In the genomic region with DNA sequence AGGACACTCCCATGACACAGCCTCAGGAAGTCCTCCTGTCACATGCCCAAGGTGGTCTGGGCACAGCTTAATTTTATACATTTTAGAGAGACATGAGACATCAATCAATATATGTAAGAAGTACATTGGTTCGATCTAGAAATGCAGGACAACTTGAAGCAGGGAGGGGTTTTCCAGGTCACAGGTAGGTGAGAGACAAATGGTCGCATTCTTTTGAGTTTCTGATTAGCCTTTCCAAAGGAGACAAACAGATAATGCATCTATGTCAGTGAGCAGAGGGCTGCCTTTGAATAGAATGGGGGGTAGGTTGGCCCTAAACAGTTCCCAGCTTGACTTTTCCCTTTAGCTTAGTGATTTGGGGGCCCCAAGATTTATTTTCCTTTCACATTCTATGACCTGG, we compare ENCODE assay signal across 1 cellular context.
TF ChIP-seq lines count a peak whose summit lies in the region.

No MANE protein-coding gene starts in this region.

TF ChIP-seq in HCT116, 20 proteins besides CTCF, POLR2A, EP300 and RAD21 (continued from another document):
- TF ChIP-seq, protein P1, sequence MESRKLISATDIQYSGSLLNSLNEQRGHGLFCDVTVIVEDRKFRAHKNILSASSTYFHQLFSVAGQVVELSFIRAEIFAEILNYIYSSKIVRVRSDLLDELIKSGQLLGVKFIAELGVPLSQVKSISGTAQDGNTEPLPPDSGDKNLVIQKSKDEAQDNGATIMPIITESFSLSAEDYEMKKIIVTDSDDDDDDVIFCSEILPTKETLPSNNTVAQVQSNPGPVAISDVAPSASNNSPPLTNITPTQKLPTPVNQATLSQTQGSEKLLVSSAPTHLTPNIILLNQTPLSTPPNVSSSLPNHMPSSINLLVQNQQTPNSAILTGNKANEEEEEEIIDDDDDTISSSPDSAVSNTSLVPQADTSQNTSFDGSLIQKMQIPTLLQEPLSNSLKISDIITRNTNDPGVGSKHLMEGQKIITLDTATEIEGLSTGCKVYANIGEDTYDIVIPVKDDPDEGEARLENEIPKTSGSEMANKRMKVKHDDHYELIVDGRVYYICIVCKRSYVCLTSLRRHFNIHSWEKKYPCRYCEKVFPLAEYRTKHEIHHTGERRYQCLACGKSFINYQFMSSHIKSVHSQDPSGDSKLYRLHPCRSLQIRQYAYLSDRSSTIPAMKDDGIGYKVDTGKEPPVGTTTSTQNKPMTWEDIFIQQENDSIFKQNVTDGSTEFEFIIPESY (IDR thresholded peaks at IDR 0.05; ENCODE audit: extremely low read depth, insufficient replicate concordance, low read length): no peak
- TF ChIP-seq, protein P2, sequence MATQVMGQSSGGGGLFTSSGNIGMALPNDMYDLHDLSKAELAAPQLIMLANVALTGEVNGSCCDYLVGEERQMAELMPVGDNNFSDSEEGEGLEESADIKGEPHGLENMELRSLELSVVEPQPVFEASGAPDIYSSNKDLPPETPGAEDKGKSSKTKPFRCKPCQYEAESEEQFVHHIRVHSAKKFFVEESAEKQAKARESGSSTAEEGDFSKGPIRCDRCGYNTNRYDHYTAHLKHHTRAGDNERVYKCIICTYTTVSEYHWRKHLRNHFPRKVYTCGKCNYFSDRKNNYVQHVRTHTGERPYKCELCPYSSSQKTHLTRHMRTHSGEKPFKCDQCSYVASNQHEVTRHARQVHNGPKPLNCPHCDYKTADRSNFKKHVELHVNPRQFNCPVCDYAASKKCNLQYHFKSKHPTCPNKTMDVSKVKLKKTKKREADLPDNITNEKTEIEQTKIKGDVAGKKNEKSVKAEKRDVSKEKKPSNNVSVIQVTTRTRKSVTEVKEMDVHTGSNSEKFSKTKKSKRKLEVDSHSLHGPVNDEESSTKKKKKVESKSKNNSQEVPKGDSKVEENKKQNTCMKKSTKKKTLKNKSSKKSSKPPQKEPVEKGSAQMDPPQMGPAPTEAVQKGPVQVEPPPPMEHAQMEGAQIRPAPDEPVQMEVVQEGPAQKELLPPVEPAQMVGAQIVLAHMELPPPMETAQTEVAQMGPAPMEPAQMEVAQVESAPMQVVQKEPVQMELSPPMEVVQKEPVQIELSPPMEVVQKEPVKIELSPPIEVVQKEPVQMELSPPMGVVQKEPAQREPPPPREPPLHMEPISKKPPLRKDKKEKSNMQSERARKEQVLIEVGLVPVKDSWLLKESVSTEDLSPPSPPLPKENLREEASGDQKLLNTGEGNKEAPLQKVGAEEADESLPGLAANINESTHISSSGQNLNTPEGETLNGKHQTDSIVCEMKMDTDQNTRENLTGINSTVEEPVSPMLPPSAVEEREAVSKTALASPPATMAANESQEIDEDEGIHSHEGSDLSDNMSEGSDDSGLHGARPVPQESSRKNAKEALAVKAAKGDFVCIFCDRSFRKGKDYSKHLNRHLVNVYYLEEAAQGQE (IDR thresholded peaks at IDR 0.05; ENCODE audit: low read depth): no peak
- TF ChIP-seq CEBPB (IDR thresholded peaks at IDR 0.05; ENCODE audit: low read depth) (no peak), SIN3A (IDR thresholded peaks at IDR 0.05; ENCODE audit: low read depth) (no peak), EGR1 (IDR thresholded peaks at IDR 0.05; ENCODE audit: low read depth) (no peak), ELF1 (IDR thresholded peaks at IDR 0.05; ENCODE audit: borderline replicate concordance, low read depth) (no peak), CBX3 (IDR thresholded peaks at IDR 0.05; ENCODE audit: low read depth) (no peak)
- TF ChIP-seq, protein P3, sequence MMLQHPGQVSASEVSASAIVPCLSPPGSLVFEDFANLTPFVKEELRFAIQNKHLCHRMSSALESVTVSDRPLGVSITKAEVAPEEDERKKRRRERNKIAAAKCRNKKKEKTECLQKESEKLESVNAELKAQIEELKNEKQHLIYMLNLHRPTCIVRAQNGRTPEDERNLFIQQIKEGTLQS (IDR thresholded peaks at IDR 0.05): no peak
